Comparison of ENCODE assay signal across 18 cellular contexts in genomic region chr2:61117534-61117933, GRCh38. TPM values are rescaled to one million over a fixed set of nuclear protein-coding genes. Genes with fewer than 3 reads are reported as not detected.
DNase-seq lines count a peak whose midpoint lies in the region; ATAC-seq, FAIRE-seq and TF ChIP-seq lines count a peak whose summit lies in the region.
"Had no signal": no experiment of that assay in that cellular context is flagged by ENCODE, and none has a peak within 500 bp of the region (broad histone marks: within the 10 kb centered on the region; RNA-seq: fewer than 3 reads in every experiment).

No MANE protein-coding gene starts in this region.

- H3K4me3 Mint-ChIP-seq in activated T-helper 17 cell treated with anti-CD3 and anti-CD28 coated beads, Interleukin-2, amount 50 U/mL, for 72 hours: no peak overlapping the region
- H3K4me3 Mint-ChIP-seq: natural killer cell had no signal

- intact Hi-C loops in A673 (cut with micrococcal nuclease; ENCODE audit: unreplicated experiment): no loop called here
- intact Hi-C loops in kidney (cut with DNase I): no loop called here

- no peak overlapping the region for H3K27ac ChIP-seq in A673 (ENCODE audit: low read depth, low read length, poor library complexity, severe bottlenecking)
- H3K27ac ChIP-seq in SJCRH30: no peak overlapping the region
- H3K27ac ChIP-seq in kidney (ENCODE audit: low read depth in 2 of 2, low read length in 2 of 2): no peak overlapping the region

- H3K27ac Mint-ChIP-seq in activated T-helper 17 cell treated with anti-CD3 and anti-CD28 coated beads, Interleukin-2, amount 50 U/mL, for 72 hours: no peak overlapping the region
- H3K27ac Mint-ChIP-seq: natural killer cell had no signal

- ATAC-seq in GM18511 (IDR thresholded peaks at IDR 0.05; ENCODE audit: unreplicated experiment) (peak; percentile 95), HG02798 (IDR thresholded peaks at IDR 0.05; ENCODE audit: poor library complexity, unreplicated experiment) (peak; percentile 77), GM21528 (IDR thresholded peaks at IDR 0.05; ENCODE audit: low FRiP score, unreplicated experiment) (no peak)
- ATAC-seq in activated T-helper 17 cell treated with anti-CD3 and anti-CD28 coated beads, Interleukin-2, amount 50 U/mL, for 72 hours (replicated peaks): peak; percentile 72
- ATAC-seq: left lobe of liver, natural killer cell had no signal

- H3K9ac ChIP-seq in kidney (ENCODE audit: low read length in 2 of 2): no peak overlapping the region

- H3K9me3 ChIP-seq in A673 (ENCODE audit: low read depth, low read length, poor library complexity, severe bottlenecking) (no peaks in the 10 kb centered on the region), SJCRH30 (replicated peaks) (peaks cover 3% of the 10 kb centered on the region; the same call in 1 of the 2 replicates), kidney (ENCODE audit: control insufficient read depth in 1 of 2, low read length in 2 of 2) (no peaks in the 10 kb centered on the region)

- no peaks in the 10 kb centered on the region for H3K27me3 ChIP-seq in A673 (replicated peaks; ENCODE audit: insufficient read depth, low read depth, low read length, poor library complexity)
- no peaks in the 10 kb centered on the region for H3K27me3 ChIP-seq in SJCRH30

- no peaks in the 10 kb centered on the region for H3K36me3 Mint-ChIP-seq in activated T-helper 17 cell treated with anti-CD3 and anti-CD28 coated beads, Interleukin-2, amount 50 U/mL, for 72 hours (ENCODE audit: low read depth)
- H3K36me3 Mint-ChIP-seq: natural killer cell had no signal

- no peaks in the 10 kb centered on the region for H3K4me1 Mint-ChIP-seq in activated T-helper 17 cell treated with anti-CD3 and anti-CD28 coated beads, Interleukin-2, amount 50 U/mL, for 72 hours
- H3K4me1 Mint-ChIP-seq: natural killer cell had no signal

- TF ChIP-seq CTCF in A673 (conservative IDR thresholded peaks at IDR 0.05; ENCODE audit: low read depth, low read length) (no peak), kidney (IDR thresholded peaks at IDR 0.05; ENCODE audit: borderline replicate concordance, extremely low read depth, insufficient read depth) (no peak)

- H3K4me3 ChIP-seq in A673 (ENCODE audit: low read depth, low read length, poor library complexity, severe bottlenecking) (no peak overlapping the region), SJCRH30 (no peak overlapping the region), kidney (ENCODE audit: low read length in 2 of 2) (no peak overlapping the region)

- FAIRE-seq in kidney (lab: Jason Lieb, UNC): no peak

- DNase-seq in A673 (ENCODE audit: low spot score): peak; percentile 64
- DNase-seq in SJCRH30: no peak
- DNase-seq in Kasumi-1 (lab: John Stamatoyannopoulos, UW): no peak
- no peak for DNase-seq in kidney
- DNase-seq: activated CD8-positive, alpha-beta memory T cell treated with anti-CD3 and anti-CD28 coated beads, Interleukin-2, amount 50 U/mL, for 4 hours; AML-193; aorta; glutamatergic neuron; natural killer cell; NCI-H1092 treated with DMSO at 0.1 percent for 48 hours; NCI-H510A; stimulated activated CD4-positive, alpha-beta T cell treated with anti-CD3 and anti-CD28 coated beads, Interleukin-4, amount 100 ng/mL, for 1 hour; stimulated activated naive CD4-positive, alpha-beta T cell treated with Interleukin-2 at 50 U/mL for 16 hours had no signal

- peaks cover 9% of the 10 kb centered on the region for H3K4me1 ChIP-seq in A673 (ENCODE audit: insufficient read depth, low read length, poor library complexity, severe bottlenecking)
- no peaks in the 10 kb centered on the region for H3K4me1 ChIP-seq in SJCRH30
- H3K4me1 ChIP-seq in kidney (ENCODE audit: control insufficient read depth in 1 of 2, insufficient read depth in 1 of 2, low read depth in 1 of 2, low read length in 2 of 2): no peaks in the 10 kb centered on the region

- POLR2A ChIA-PET in A673 (lab: Charles Lee; ENCODE audit: low non-redundant PET): no interaction called here

- CTCF ChIA-PET in A673 (lab: Charles Lee): no interaction called here

- BruUV-seq in A673 (replicated peaks; lab: Mats Ljungman, UMichigan): no TSS peak

- H3K9me3 Mint-ChIP-seq in activated T-helper 17 cell treated with anti-CD3 and anti-CD28 coated beads, Interleukin-2, amount 50 U/mL, for 72 hours: no peaks in the 10 kb centered on the region
- H3K9me3 Mint-ChIP-seq: natural killer cell had no signal

- H3K36me3 ChIP-seq in A673 (ENCODE audit: insufficient read depth, low read length, poor library complexity, severe bottlenecking) (no peaks in the 10 kb centered on the region), SJCRH30 (peaks cover 15% of the 10 kb centered on the region; the same call in 1 of the 2 replicates), kidney (ENCODE audit: control insufficient read depth in 1 of 2, insufficient read depth in 2 of 2, low read length in 2 of 2) (no peaks in the 10 kb centered on the region)

- H3K27me3 Mint-ChIP-seq in activated T-helper 17 cell treated with anti-CD3 and anti-CD28 coated beads, Interleukin-2, amount 50 U/mL, for 72 hours: no peaks in the 10 kb centered on the region

RNA-seq across cellular contexts. Expression of gene C2orf74, which starts 44.5 kb away (rescaled TPM):
- total RNA-seq in A673 (2021) (6.0 and 7.1 TPM in 2 replicates), kidney (23.6 TPM)
- 10 to 100 TPM; 10.5 to 11.8 TPM for total RNA-seq in activated T-helper 17 cell treated with anti-CD3 and anti-CD28 coated beads, Interleukin-2, amount 50 U/mL, for 72 hours
- total RNA-seq in SJCRH30 (2014; rRNA removed; shearing (Covaris generic)): 16.4 and 19.9 TPM in 2 replicates
- 47.6 TPM for polyA plus RNA-seq in kidney (ENCODE audit: insufficient read depth, low read depth, low replicate concordance)

RNA-seq across cellular contexts. Expression of gene SANBR, which starts 51.9 kb away (rescaled TPM):
- total RNA-seq in A673 (2021) (12.1 and 15.5 TPM in 2 replicates), kidney (9.0 TPM)
- total RNA-seq in activated T-helper 17 cell treated with anti-CD3 and anti-CD28 coated beads, Interleukin-2, amount 50 U/mL, for 72 hours: 1 to 10 TPM; 4.0 to 6.1 TPM
- total RNA-seq in SJCRH30 (2014; rRNA removed; shearing (Covaris generic)): 16.8 and 21.6 TPM in 2 replicates
- polyA plus RNA-seq in kidney (ENCODE audit: insufficient read depth, low read depth, low replicate concordance): 1.6 TPM
